Comparison of ENCODE assay signal across 32 cellular contexts in genomic region chrX:129612396-129612795, GRCh38.
"Had no signal": no experiment of that assay in that cellular context is flagged by ENCODE, and none has a peak within 500 bp of the region (broad histone marks: within the 10 kb centered on the region; RNA-seq: fewer than 3 reads in every experiment).

No MANE protein-coding gene starts in this region.

- H3K4me1 ChIP-seq: adrenal gland, body of pancreas, breast epithelium had no signal

- H3K27me3 ChIP-seq: adrenal gland, body of pancreas, brain microvascular endothelial cell had no signal

- ATAC-seq: activated CD8-positive, alpha-beta T cell treated with anti-CD3 and anti-CD28 coated beads for 36 hours; activated naive CD4-positive, alpha-beta T cell treated with anti-CD3 and anti-CD28 coated beads, Interleukin-2, amount 50 U/mL, for 72 hours; activated T-cell treated with anti-CD3 and anti-CD28 coated beads, Interleukin-2, amount 50 U/mL, for 4 hours; activated T-cell treated with anti-CD3 and anti-CD28 coated beads, Interleukin-2, amount 50 U/mL, for 72 hours; activated T-helper 17 cell treated with anti-CD3 and anti-CD28 coated beads, Interleukin-2, amount 50 U/mL, for 72 hours; body of pancreas had no signal

- DNase-seq: activated B cell treated with CpG ODN at 0.5 μM for 24 hours; activated CD4-positive, alpha-beta memory T cell treated with anti-CD3 and anti-CD28 coated beads for 36 hours; activated CD4-positive, alpha-beta T cell treated with anti-CD3 and anti-CD28 coated beads for 4 hours; activated CD4-positive, alpha-beta T cell treated with anti-CD3 and anti-CD28 coated beads, Interleukin-2, amount 10 ng/mL, durations not matched to agents 24 days and 14 days; activated CD4-positive, alpha-beta T cell treated with anti-CD3 and anti-CD28 coated beads, Interleukin-2, amount 50 U/mL, for 1 hour; activated CD4-positive, alpha-beta T cell treated with anti-CD3 and anti-CD28 coated beads, Interleukin-2, amount 50 U/mL, for 4 hours; activated CD4-positive, CD25-positive, alpha-beta regulatory T cell treated with anti-CD3 and anti-CD28 coated beads, Interleukin-2, amount 50 U/mL, for 72 hours; activated CD8-positive, alpha-beta memory T cell treated with anti-CD3 and anti-CD28 coated beads, Interleukin-2, amount 50 U/mL, for 4 hours; activated CD8-positive, alpha-beta T cell treated with anti-CD3 and anti-CD28 coated beads for 36 hours; activated effector memory CD4-positive, alpha-beta T cell treated with anti-CD3 and anti-CD28 coated beads, Interleukin-2, amount 50 U/mL, for 16 hours; activated gamma-delta T cell treated with Interleukin-2 at 50 U/mL for 16 hours; activated naive CD4-positive, alpha-beta T cell; activated naive CD4-positive, alpha-beta T cell treated with anti-CD3 and anti-CD28 coated beads for 36 hours; activated naive CD4-positive, alpha-beta T cell treated with anti-CD3 and anti-CD28 coated beads, Interleukin-2, amount 50 U/mL, for 16 hours; activated naive CD8-positive, alpha-beta T cell treated with anti-CD3 and anti-CD28 coated beads for 36 hours; activated T-cell treated with anti-CD3 and anti-CD28 coated beads for 4 hours; activated T-cell treated with anti-CD3 and anti-CD28 coated beads, Interleukin-2, amount 50 U/mL, for 1 hour; activated T-cell treated with anti-CD3 and anti-CD28 coated beads, Interleukin-2, amount 50 U/mL, for 4 hours; activated T-cell treated with anti-CD3 and anti-CD28 coated beads, Interleukin-2, amount 50 U/mL, for 72 hours; adrenal gland; amniotic stem cell; aorta; body of pancreas; brain microvascular endothelial cell; central memory CD4-positive, alpha-beta T cell; T-helper 1 cell; T-helper 2 cell; T-helper 9 cell had no signal

- H3K27ac ChIP-seq: adrenal gland, body of pancreas, brain microvascular endothelial cell, VCaP had no signal

- H3K9me3 ChIP-seq: adrenal gland, body of pancreas, breast epithelium had no signal

- H3K36me3 ChIP-seq: adrenal gland, brain microvascular endothelial cell, breast epithelium had no signal

- H3K4me3 ChIP-seq: adrenal gland, body of pancreas, breast epithelium had no signal
